Comparison of ENCODE assay signal across 1 cellular context in the genomic region with DNA sequence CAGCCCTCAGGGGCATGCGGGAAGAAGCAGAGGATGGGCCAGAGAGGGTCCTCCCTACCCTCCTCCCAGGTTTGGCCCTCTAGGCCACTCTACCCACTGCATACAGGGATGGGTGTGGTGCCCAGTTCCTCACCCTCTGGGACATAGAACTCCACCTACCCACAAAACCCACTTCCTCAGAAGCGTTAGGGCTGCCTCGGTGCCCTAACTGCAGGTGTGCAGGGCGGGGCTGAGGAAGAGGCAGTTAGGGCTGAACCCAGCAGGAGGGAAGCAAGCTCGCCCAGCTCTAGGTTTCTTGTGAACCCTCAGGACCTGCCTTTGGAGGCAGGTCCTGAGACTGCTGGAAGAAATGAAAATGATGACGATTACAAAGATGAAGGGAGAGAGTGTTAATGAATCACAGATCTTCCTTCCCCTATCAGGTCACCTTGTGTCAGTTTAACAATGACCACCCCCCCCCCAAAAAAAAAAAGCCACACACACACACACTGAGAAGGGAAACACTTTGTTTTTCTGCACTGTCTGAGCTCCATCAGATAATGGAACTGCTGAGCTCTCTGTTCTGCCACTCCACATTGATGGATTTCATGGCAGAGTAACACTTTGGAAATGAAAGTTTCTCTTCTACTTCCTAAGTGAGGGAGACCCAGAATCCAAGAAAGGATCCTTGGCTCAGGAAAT.
TF ChIP-seq lines count a peak whose summit lies in the region.

No MANE protein-coding gene starts in this region.

TF ChIP-seq in GM23338, 12 proteins besides CTCF, POLR2A, EP300 and RAD21 (continued from another document):
- TF ChIP-seq REST (IDR thresholded peaks at IDR 0.05; ENCODE audit: unreplicated experiment) (no peak), POLR2AphosphoS5 (IDR thresholded peaks at IDR 0.05; ENCODE audit: low read depth) (no peak), EZH2 (IDR thresholded peaks at IDR 0.05; ENCODE audit: low read depth, unreplicated experiment) (no peak), STAT1 (IDR thresholded peaks at IDR 0.05; ENCODE audit: unreplicated experiment) (no peak), EZH2phosphoT487 (IDR thresholded peaks at IDR 0.05; ENCODE audit: unreplicated experiment) (no peak)
